In the genomic region with DNA sequence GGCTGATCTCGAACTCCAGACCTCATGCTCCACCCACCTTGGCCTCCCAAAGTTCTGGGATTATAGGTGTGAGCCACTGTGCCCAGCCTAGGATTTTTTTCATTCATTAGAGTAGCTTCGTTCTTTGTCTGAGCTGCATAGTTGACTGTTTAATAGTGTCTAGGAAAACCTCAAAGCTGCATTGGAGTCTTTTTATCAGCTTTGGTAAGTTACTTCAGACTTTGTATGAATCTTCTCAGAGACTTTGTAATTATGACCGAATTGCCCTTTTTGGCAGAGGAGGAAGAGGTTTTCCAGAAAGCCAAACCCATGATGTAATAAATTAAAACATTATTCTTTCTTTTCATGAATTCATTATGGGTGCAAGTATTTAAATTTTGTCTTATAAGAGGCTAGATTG, we compare ENCODE assay signal across 20 cellular contexts. TPM values are rescaled to one million over a fixed set of nuclear protein-coding genes. Genes with fewer than 3 reads are reported as not detected.
DNase-seq lines count a peak whose midpoint lies in the region; ATAC-seq and TF ChIP-seq lines count a peak whose summit lies in the region.
"Had no signal": no experiment of that assay in that cellular context is flagged by ENCODE, and none has a peak within 500 bp of the region (broad histone marks: within the 10 kb centered on the region; RNA-seq: fewer than 3 reads in every experiment).

No MANE protein-coding gene starts in this region.

- ATAC-seq in GM21390 (IDR thresholded peaks at IDR 0.05; ENCODE audit: unreplicated experiment) (no peak), HG03571 (IDR thresholded peaks at IDR 0.05; ENCODE audit: unreplicated experiment) (no peak)
- ATAC-seq: lower lobe of right lung; natural killer cell treated with Interleukin-12 subunit alpha and Interleukin-12 subunit beta and Interleukin-15 and Interleukin-18, amount 100 ng/mL, for 72 hours had no signal

- H3K9ac ChIP-seq in skeletal muscle satellite cell (ENCODE audit: low read depth, low read length), result peak overlapping the region; percentile 93
- H3K9ac ChIP-seq: BLaER1 treated with 17β-estradiol and CSF1 and Interleukin-3, amounts not matched to agents 10 nM and 100 nM had no signal

- peaks cover 7 to 55% of the 10 kb centered on the region in 2 donors for H3K4me1 ChIP-seq in adrenal gland (replicated peaks in 1 of 2)
- peaks cover 5% of the 10 kb centered on the region for H3K4me1 ChIP-seq in skeletal muscle satellite cell (ENCODE audit: control insufficient read depth, insufficient read depth, low read length)
- H3K4me1 ChIP-seq: lower lobe of right lung had no signal

- no peak for TF ChIP-seq CTCF in adrenal gland (IDR thresholded peaks at IDR 0.05)
- TF ChIP-seq CTCF in fibroblast of pulmonary artery (IDR thresholded peaks at IDR 0.05; ENCODE audit: low read length, missing control alignments), result no peak

- H3K4me3 ChIP-seq in adrenal gland (peak overlapping the region in 1 of 4 donors; percentile 81), fibroblast of pulmonary artery (replicated peaks; ENCODE audit: low read depth, low read length) (peak overlapping the region; percentile 82), skeletal muscle satellite cell (ENCODE audit: low read length) (peak overlapping the region; percentile 72)
- H3K4me3 ChIP-seq: BLaER1 treated with 17β-estradiol and CSF1 and Interleukin-3, amounts not matched to agents 10 nM and 100 nM; lower lobe of right lung had no signal

- 48 to 66% (median 56%) methylated on average over 3 of the region's 3 CpGs for WGBS in adrenal gland, 4 donors

- no peaks in the 10 kb centered on the region for H3K27me3 ChIP-seq in adrenal gland
- H3K27me3 ChIP-seq in skeletal muscle satellite cell (ENCODE audit: control insufficient read depth, insufficient read depth, low read length), result no peaks in the 10 kb centered on the region
- H3K27me3 ChIP-seq: BLaER1 treated with 17β-estradiol and CSF1 and Interleukin-3, amounts not matched to agents 10 nM and 100 nM; dorsolateral prefrontal cortex; upper lobe of left lung had no signal

- peaks cover 0 to 21% of the 10 kb centered on the region in 2 donors for H3K36me3 ChIP-seq in adrenal gland (replicated peaks in 1 of 2)
- peaks cover 61% of the 10 kb centered on the region for H3K36me3 ChIP-seq in skeletal muscle satellite cell (ENCODE audit: insufficient read depth, low read length)

- peak; percentile 34 for DNase-seq in EL
- DNase-seq in adrenal gland, result no peak
- DNase-seq in fibroblast of pulmonary artery (ENCODE audit: low read depth), result no peak
- no peak for DNase-seq in NOMO-1 treated with dmso at 0.1 percent for 144 hours (lab: John Stamatoyannopoulos, UW; ENCODE audit: unreplicated experiment)
- DNase-seq in posterior vena cava (ENCODE audit: low spot score), result no peak
- DNase-seq: activated CD4-positive, alpha-beta T cell treated with anti-CD3 and anti-CD28 coated beads, Interleukin-2, amount 10 ng/mL, durations not matched to agents 24 days and 14 days; activated T-cell treated with anti-CD3 and anti-CD28 coated beads, Interleukin-2, amount 50 U/mL, for 24 hours; dorsolateral prefrontal cortex; lower lobe of right lung; NCI-H1048; NCI-H748 treated with DMSO at 0.1 percent for 48 hours; retina; stimulated activated CD4-positive, alpha-beta T cell treated with anti-CD3 and anti-CD28 coated beads, Interleukin-4, amount 100 ng/mL, for 4 hours; T1000; upper lobe of left lung had no signal

- intact Hi-C loops in adrenal gland (cut with DNase I) (no loop called here), posterior vena cava (cut with DNase I) (loop anchor here in 1 of 2 donors (10.0 kb wide), 1 partner anchor 95 kb away; no protein-coding TSS in a partner anchor)

- no peaks in the 10 kb centered on the region for H3K9me3 ChIP-seq in adrenal gland (replicated peaks in 1 of 3)
- no peaks in the 10 kb centered on the region for H3K9me3 ChIP-seq in skeletal muscle satellite cell (replicated peaks; ENCODE audit: low read length)
- H3K9me3 ChIP-seq: BLaER1 treated with 17β-estradiol and CSF1 and Interleukin-3, amounts not matched to agents 10 nM and 100 nM; lower lobe of right lung; upper lobe of left lung had no signal

- TF ChIP-seq POLR2A in adrenal gland (IDR thresholded peaks at IDR 0.05), result peak in 1 of 2 donors; percentile 29

- H3K27ac ChIP-seq in adrenal gland, result peak overlapping the region in 4 of 5 donors; percentile 6 to 95 (median 53)
- H3K27ac ChIP-seq: BLaER1 treated with 17β-estradiol and CSF1 and Interleukin-3, amounts not matched to agents 10 nM and 100 nM; lower lobe of right lung; upper lobe of left lung had no signal

- H3K4me2 ChIP-seq in skeletal muscle satellite cell (ENCODE audit: low read length), result peak overlapping the region; percentile 79

RNA-seq across cellular contexts. Expression of a gene that starts 5.1 kb away (rescaled TPM):
- 100 to 1,000 TPM in 2 of 8 donors, 10 to 100 TPM in 6; 31.8 to 182 (median 68.8) TPM for total RNA-seq in adrenal gland
- polyA plus RNA-seq in adrenal gland, result 100 to 1,000 TPM in 1 of 3 donors, 10 to 100 TPM in 2; 32.1 to 165 (median 41.8) TPM
- total RNA-seq in skeletal muscle satellite cell (2012; rRNA removed), result 63.4 and 94.4 TPM in 2 replicates
- total RNA-seq in posterior vena cava, result 100 to 1,000 TPM in 1 of 2 donors, 10 to 100 TPM in 1; 77.3 to 229 TPM

RNA-seq across cellular contexts. Expression of a gene that starts 31.0 kb away (rescaled TPM):
- total RNA-seq in adrenal gland (100 to 1,000 TPM in 4 of 8 donors, 10 to 100 TPM in 4; 65.8 to 169 (median 108) TPM), posterior vena cava (10 to 100 TPM; 90.7 to 99.3 TPM)
- 100 to 1,000 TPM in 1 of 3 donors, 10 to 100 TPM in 2; 37.3 to 177 (median 59.2) TPM for polyA plus RNA-seq in adrenal gland
- 97.8 and 99.4 TPM in 2 replicates for total RNA-seq in skeletal muscle satellite cell (2012; rRNA removed)

RNA-seq across cellular contexts. Expression of a gene that starts 35.9 kb away (rescaled TPM):
- total RNA-seq in adrenal gland (10 to 100 TPM; 13.8 to 53.4 (median 35.2) TPM), posterior vena cava (1 to 10 TPM; 3.0 to 8.4 TPM)
- polyA plus RNA-seq in adrenal gland, result 10 to 100 TPM; 10.6 to 15.8 (median 14.8) TPM
- total RNA-seq in skeletal muscle satellite cell (2012; rRNA removed), result 0.25 and 0.66 TPM in 2 replicates
- total RNA-seq: activated CD4-positive, alpha-beta T cell treated with anti-CD3 and anti-CD28 coated beads, Interleukin-2, amount 10 ng/mL, durations not matched to agents 24 days and 14 days; natural killer cell treated with Interleukin-12 subunit alpha and Interleukin-12 subunit beta and Interleukin-15 and Interleukin-18, amount 100 ng/mL, for 72 hours had no signal
